ENCODE assay signal across 8 cellular contexts in genomic region chr9:71783120-71783523, GRCh38. TPM values are rescaled to one million over a fixed set of nuclear protein-coding genes. Genes with fewer than 3 reads are reported as not detected.
A peak's percentile ranks its signal among the peaks of the same experiment; 100 is the strongest.
DNase-seq lines count a peak whose midpoint lies in the region; ATAC-seq lines count a peak whose summit lies in the region.

No MANE protein-coding gene starts in this region.

- DNase-seq in EL (peak; percentile 35), islet precursor cell (peak; percentile 88), SK-N-DZ (ENCODE audit: low spot score) (no peak), NCI-H2196 (lab: John Stamatoyannopoulos, UW; ENCODE audit: unreplicated experiment) (no peak)
- peak; percentile 62 for DNase-seq in activated CD8-positive, alpha-beta memory T cell treated with anti-CD3 and anti-CD28 coated beads, Interleukin-2, amount 50 U/mL, for 24 hours (ENCODE audit: extremely low read depth)
- peak; percentile 60 to 66 for DNase-seq in stimulated activated CD8-positive, alpha-beta memory T cell treated with anti-CD3 and anti-CD28 coated beads, Interleukin-7, amount 100 ng/mL, for 1 hour (ENCODE audit: low read depth in 2 of 2)

- peak overlapping the region; percentile 75 for H3K27ac ChIP-seq in KOPT-K1 (ENCODE audit: low read depth, low read length, poor library complexity, severe bottlenecking)

- ATAC-seq in GM21526 (IDR thresholded peaks at IDR 0.05; ENCODE audit: low FRiP score, unreplicated experiment), result peak; percentile 87

- H3K9me3 ChIP-seq in KOPT-K1 (ENCODE audit: insufficient read depth, low read length, poor library complexity, severe bottlenecking), result no peaks in the 10 kb centered on the region

- no peaks in the 10 kb centered on the region for H3K36me3 ChIP-seq in KOPT-K1 (ENCODE audit: insufficient read depth, low read length)

RNA-seq across cellular contexts. Expression of gene CEMIP2, which starts 14.8 kb away (rescaled TPM):
- polyA plus RNA-seq in SK-N-DZ (2014; cell fraction: cytosol; rRNA removed), result 8.0 and 12.0 TPM in 2 replicates
- 3.9 and 6.3 TPM in 2 replicates for polyA plus RNA-seq in SK-N-DZ (2014; cell fraction: nucleus; rRNA removed)

Comparison
In these comparisons a context has a peak if more than half of its experiments do, and no peak if none do; other contexts are left out.
1. DNase-seq: peak in EL (single experiment), activated CD8-positive, alpha-beta memory T cell treated with anti-CD3 and anti-CD28 coated beads, Interleukin-2, amount 50 U/mL, for 24 hours (single experiment), islet precursor cell (single experiment) and stimulated activated CD8-positive, alpha-beta memory T cell treated with anti-CD3 and anti-CD28 coated beads, Interleukin-7, amount 100 ng/mL, for 1 hour (2 of 2); none in SK-N-DZ (single experiment) and NCI-H2196 (single experiment).